ENCODE assay signal across 1 cellular context in the genomic region with DNA sequence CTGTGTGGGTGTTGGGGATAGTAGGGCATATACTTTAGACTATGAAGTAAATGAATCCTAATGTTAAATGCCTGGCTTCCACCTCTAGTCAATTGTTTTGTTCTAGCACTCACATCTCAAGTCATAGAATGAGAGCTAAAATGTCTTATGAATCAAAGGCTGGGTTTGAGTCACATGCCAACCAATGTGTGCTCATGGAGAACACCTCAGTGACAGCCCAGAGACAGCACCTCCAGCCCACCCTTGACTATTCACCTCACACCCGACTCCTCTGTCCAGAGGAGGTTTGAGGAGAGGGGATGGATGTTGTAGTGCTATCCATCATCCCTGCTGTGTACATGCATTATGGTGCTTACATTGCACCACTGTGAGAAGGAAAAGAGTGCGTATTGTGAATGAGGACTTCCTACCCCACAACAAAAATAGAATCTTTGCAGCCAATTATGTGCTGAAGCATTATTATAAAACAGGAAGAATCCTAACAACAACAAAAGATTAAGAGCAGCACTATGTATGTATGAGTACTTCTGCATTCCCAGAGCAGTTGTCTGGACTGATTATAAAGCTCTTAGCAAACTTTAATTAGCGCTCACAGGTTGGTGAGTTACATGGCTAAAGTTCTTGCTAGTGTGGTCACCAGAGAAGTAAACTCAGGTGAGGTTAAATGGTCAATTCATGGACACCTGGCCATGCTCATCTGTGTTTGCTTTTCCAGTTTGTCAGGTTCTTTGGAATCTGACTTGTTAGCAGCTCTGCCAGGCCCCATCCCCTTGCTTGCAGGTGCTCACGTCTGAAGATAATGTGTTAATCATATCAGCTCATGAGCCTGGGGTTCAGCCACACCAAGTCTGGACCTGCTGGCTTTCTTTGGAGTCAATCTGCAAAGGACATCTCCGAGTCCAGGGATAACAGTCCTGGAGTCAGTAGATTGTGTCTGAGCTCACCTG.
TF ChIP-seq lines count a peak whose summit lies in the region.

No MANE protein-coding gene starts in this region.

TF ChIP-seq in GM12878, 131 proteins besides CTCF, POLR2A, EP300 and RAD21:
- TF ChIP-seq KLF5 (IDR thresholded peaks at IDR 0.05; ENCODE audit: partially characterized antibody) (no peak), STAT1 (conservative IDR thresholded peaks at IDR 0.05) (no peak), CHD2 (IDR thresholded peaks at IDR 0.05; ENCODE audit: borderline replicate concordance, low read depth, low read length) (no peak), NR2C1 (IDR thresholded peaks at IDR 0.05) (no peak), MLLT1 (IDR thresholded peaks at IDR 0.05) (no peak), ZNF217 (IDR thresholded peaks at IDR 0.05) (no peak), PKNOX1 (IDR thresholded peaks at IDR 0.05) (no peak), ZNF207 (IDR thresholded peaks at IDR 0.05; ENCODE audit: borderline replicate concordance) (no peak), SMARCA5 (IDR thresholded peaks at IDR 0.05) (no peak), PAX8 (IDR thresholded peaks at IDR 0.05) (no peak), PML (IDR thresholded peaks at IDR 0.05; ENCODE audit: low read length) (no peak), MTA2 (IDR thresholded peaks at IDR 0.05; ENCODE audit: low read depth) (no peak), CBFB (IDR thresholded peaks at IDR 0.05; ENCODE audit: low read depth) (no peak), ZNF24 (IDR thresholded peaks at IDR 0.05) (no peak), WRNIP1 (IDR thresholded peaks at IDR 0.05; ENCODE audit: borderline replicate concordance, low read depth, low read length) (no peak)
- TF ChIP-seq, protein P1, sequence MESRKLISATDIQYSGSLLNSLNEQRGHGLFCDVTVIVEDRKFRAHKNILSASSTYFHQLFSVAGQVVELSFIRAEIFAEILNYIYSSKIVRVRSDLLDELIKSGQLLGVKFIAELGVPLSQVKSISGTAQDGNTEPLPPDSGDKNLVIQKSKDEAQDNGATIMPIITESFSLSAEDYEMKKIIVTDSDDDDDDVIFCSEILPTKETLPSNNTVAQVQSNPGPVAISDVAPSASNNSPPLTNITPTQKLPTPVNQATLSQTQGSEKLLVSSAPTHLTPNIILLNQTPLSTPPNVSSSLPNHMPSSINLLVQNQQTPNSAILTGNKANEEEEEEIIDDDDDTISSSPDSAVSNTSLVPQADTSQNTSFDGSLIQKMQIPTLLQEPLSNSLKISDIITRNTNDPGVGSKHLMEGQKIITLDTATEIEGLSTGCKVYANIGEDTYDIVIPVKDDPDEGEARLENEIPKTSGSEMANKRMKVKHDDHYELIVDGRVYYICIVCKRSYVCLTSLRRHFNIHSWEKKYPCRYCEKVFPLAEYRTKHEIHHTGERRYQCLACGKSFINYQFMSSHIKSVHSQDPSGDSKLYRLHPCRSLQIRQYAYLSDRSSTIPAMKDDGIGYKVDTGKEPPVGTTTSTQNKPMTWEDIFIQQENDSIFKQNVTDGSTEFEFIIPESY (IDR thresholded peaks at IDR 0.05), result no peak
- TF ChIP-seq, protein P2, sequence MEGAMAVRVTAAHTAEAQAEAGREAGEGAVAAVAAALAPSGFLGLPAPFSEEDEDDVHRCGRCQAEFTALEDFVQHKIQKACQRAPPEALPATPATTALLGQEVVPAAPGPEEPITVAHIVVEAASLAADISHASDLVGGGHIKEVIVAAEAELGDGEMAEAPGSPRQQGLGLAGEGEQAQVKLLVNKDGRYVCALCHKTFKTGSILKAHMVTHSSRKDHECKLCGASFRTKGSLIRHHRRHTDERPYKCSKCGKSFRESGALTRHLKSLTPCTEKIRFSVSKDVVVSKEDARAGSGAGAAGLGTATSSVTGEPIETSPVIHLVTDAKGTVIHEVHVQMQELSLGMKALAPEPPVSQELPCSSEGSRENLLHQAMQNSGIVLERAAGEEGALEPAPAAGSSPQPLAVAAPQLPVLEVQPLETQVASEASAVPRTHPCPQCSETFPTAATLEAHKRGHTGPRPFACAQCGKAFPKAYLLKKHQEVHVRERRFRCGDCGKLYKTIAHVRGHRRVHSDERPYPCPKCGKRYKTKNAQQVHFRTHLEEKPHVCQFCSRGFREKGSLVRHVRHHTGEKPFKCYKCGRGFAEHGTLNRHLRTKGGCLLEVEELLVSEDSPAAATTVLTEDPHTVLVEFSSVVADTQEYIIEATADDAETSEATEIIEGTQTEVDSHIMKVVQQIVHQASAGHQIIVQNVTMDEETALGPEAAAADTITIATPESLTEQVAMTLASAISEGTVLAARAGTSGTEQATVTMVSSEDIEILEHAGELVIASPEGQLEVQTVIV (IDR thresholded peaks at IDR 0.05; ENCODE audit: borderline replicate concordance, partially characterized antibody), result no peak
